ENCODE assay signal across 35 cellular contexts in genomic region chr17:1915889-1916288, GRCh38.
DNase-seq lines count a peak whose midpoint lies in the region; ATAC-seq, FAIRE-seq and TF ChIP-seq lines count a peak whose summit lies in the region.
"Had no signal": no experiment of that assay in that cellular context is flagged by ENCODE, and none has a peak within 500 bp of the region (broad histone marks: within the 10 kb centered on the region; RNA-seq: fewer than 3 reads in every experiment).

No MANE protein-coding gene starts in this region.

- H3K9me3 Mint-ChIP-seq in chondrocyte (ENCODE audit: low read depth): no peaks in the 10 kb centered on the region
- H3K9me3 Mint-ChIP-seq: activated naive CD8-positive, alpha-beta T cell treated with anti-CD3 and anti-CD28 coated beads, Interleukin-2, amount 50 U/mL, for 24 hours; central memory CD8-positive, alpha-beta T cell had no signal

- H3K4me1 ChIP-seq in OCI-LY3 (ENCODE audit: low read length) (peaks cover 8% of the 10 kb centered on the region), GM12878 (ENCODE audit: control insufficient read depth, insufficient read depth, low read length) (no peaks in the 10 kb centered on the region)
- H3K4me1 ChIP-seq: Caco-2, prostate gland, SJSA1, upper lobe of right lung had no signal

- ATAC-seq in GM12878 (no peak), HG03280 (IDR thresholded peaks at IDR 0.05; ENCODE audit: unreplicated experiment) (no peak)
- ATAC-seq: activated CD4-positive, alpha-beta T cell treated with anti-CD3 and anti-CD28 coated beads for 36 hours; activated naive CD8-positive, alpha-beta T cell treated with anti-CD3 and anti-CD28 coated beads, Interleukin-2, amount 50 U/mL, for 24 hours; HCT116; left lobe of liver; sciatic nerve had no signal

- no peaks in the 10 kb centered on the region for H3K79me2 ChIP-seq in OCI-LY3 (ENCODE audit: low read length)
- no peaks in the 10 kb centered on the region for H3K79me2 ChIP-seq in GM12878 (ENCODE audit: control insufficient read depth, insufficient read depth, low read length)
- H3K79me2 ChIP-seq: hepatocyte had no signal

- TF ChIP-seq EP300 in GM12878 (IDR thresholded peaks at IDR 0.05; ENCODE audit: borderline replicate concordance in 1 of 2, control insufficient read depth in 1 of 2, low read depth in 2 of 2, low read length in 2 of 2): no peak

- no peak for TF ChIP-seq POLR2A in GM12878 (IDR thresholded peaks at IDR 0.05; ENCODE audit: low read depth, low read length)

- SMC1A ChIA-PET in GM12878 (lab: Charles Lee; ENCODE audit: uncharacterized antibody, unreplicated experiment): no interaction called here

- no peak for FAIRE-seq in GM12878 (lab: Jason Lieb, UNC)
- FAIRE-seq: frontal cortex, RCC 7860, TTC549 had no signal

- H3K4me2 ChIP-seq in OCI-LY3 (ENCODE audit: low read length): no peak overlapping the region; the same call in 1 of the 2 replicates
- H3K4me2 ChIP-seq in GM12878 (ENCODE audit: control insufficient read depth, insufficient read depth): no peak overlapping the region
- H3K4me2 ChIP-seq: hepatocyte had no signal

- peak overlapping the region; percentile 52; the same call in 1 of the 2 replicates for H2AFZ ChIP-seq in OCI-LY3 (ENCODE audit: low read depth, low read length)
- H2AFZ ChIP-seq in GM12878 (ENCODE audit: control insufficient read depth, low read depth, low read length): no peak overlapping the region
- H2AFZ ChIP-seq: hepatocyte had no signal

- no peaks in the 10 kb centered on the region for H4K20me1 ChIP-seq in OCI-LY3 (ENCODE audit: insufficient read depth, low read length)
- H4K20me1 ChIP-seq in GM12878 (ENCODE audit: control insufficient read depth, insufficient read depth): no peaks in the 10 kb centered on the region

- CTCF ChIA-PET in GM12878 (lab: Yijun Ruan, JAX): no interaction called here

- H3K27me3 Mint-ChIP-seq in chondrocyte (ENCODE audit: low read depth): peaks cover 49% of the 10 kb centered on the region

- no peak overlapping the region for H3K4me3 ChIP-seq in OCI-LY3 (ENCODE audit: low read length)
- H3K4me3 ChIP-seq in GM12878: no peak overlapping the region
- H3K4me3 ChIP-seq: hepatocyte, prostate gland, SJSA1, upper lobe of right lung had no signal

- no peaks in the 10 kb centered on the region for H3K4me1 Mint-ChIP-seq in chondrocyte (ENCODE audit: low read depth)
- H3K4me1 Mint-ChIP-seq: activated CD4-positive, alpha-beta T cell treated with anti-CD3 and anti-CD28 coated beads for 36 hours; activated naive CD8-positive, alpha-beta T cell treated with anti-CD3 and anti-CD28 coated beads, Interleukin-2, amount 50 U/mL, for 24 hours; central memory CD8-positive, alpha-beta T cell had no signal

- H3K27ac ChIP-seq in OCI-LY3 (ENCODE audit: low read length) (no peak overlapping the region), GM12878 (ENCODE audit: control insufficient read depth, insufficient read depth) (no peak overlapping the region)
- H3K27ac ChIP-seq: hepatocyte, neutrophil, prostate gland, SJSA1, upper lobe of right lung had no signal

- DNase-seq in SIG-M5 treated with dmso at 0.1 percent for 504 hours (lab: John Stamatoyannopoulos, UW; ENCODE audit: unreplicated experiment) (peak; percentile 4), SIG-M5 (lab: John Stamatoyannopoulos, UW) (no peak), GM12878 (ENCODE audit: low read depth, low spot score) (no peak), SW 1271 (lab: John Stamatoyannopoulos, UW) (no peak), chondrocyte (ENCODE audit: low spot score) (no peak), HCEC 1CT (no peak)
- DNase-seq: ACHN; activated CD4-positive, alpha-beta T cell treated with anti-CD3 and anti-CD28 coated beads for 36 hours; activated CD8-positive, alpha-beta memory T cell treated with anti-CD3 and anti-CD28 coated beads for 24 hours; activated gamma-delta T cell treated with Interleukin-2 at 50 U/mL for 16 hours; activated naive CD8-positive, alpha-beta T cell treated with anti-CD3 and anti-CD28 coated beads, Interleukin-2, amount 50 U/mL, for 24 hours; activated T-cell treated with anti-CD3 and anti-CD28 coated beads, Interleukin-2, amount 50 U/mL, for 1 hour; Caco-2; dermis blood vessel endothelial cell; mesendoderm; NCI-H187 treated with DMSO at 0.1 percent for 48 hours; NCI-H226; stimulated activated CD4-positive, alpha-beta T cell treated with anti-CD3 and anti-CD28 coated beads, Interleukin-12 subunit alpha, Interleukin-12 subunit beta, amount 100 ng/mL, for 4 hours; stimulated activated CD4-positive, alpha-beta T cell treated with anti-CD3 and anti-CD28 coated beads, Interleukin-4, amount 100 ng/mL, for 1 hour; substantia nigra; T-helper 1 cell; upper lobe of right lung had no signal

- no peak overlapping the region for H3K27ac Mint-ChIP-seq in chondrocyte (ENCODE audit: unreplicated experiment)
- H3K27ac Mint-ChIP-seq: activated CD4-positive, alpha-beta T cell treated with anti-CD3 and anti-CD28 coated beads for 36 hours; activated naive CD8-positive, alpha-beta T cell treated with anti-CD3 and anti-CD28 coated beads, Interleukin-2, amount 50 U/mL, for 24 hours had no signal

- TF ChIP-seq RAD21 in GM12878 (IDR thresholded peaks at IDR 0.05; ENCODE audit: insufficient read depth, low read depth, low read length): no peak

- H3K27me3 ChIP-seq in OCI-LY3 (ENCODE audit: low read depth, low read length): no peaks in the 10 kb centered on the region
- no peaks in the 10 kb centered on the region; a peak in 2 of 4 replicates for H3K27me3 ChIP-seq in GM12878 (replicated peaks in 1 of 2; ENCODE audit: control insufficient read depth in 2 of 2, insufficient read depth in 2 of 2, low read length in 1 of 2)

- intact Hi-C loops in GM12878 (cut with micrococcal nuclease; ENCODE audit: unreplicated experiment): no loop called here

- H3K9me3 ChIP-seq in OCI-LY3 (ENCODE audit: insufficient read depth, low read length) (no peaks in the 10 kb centered on the region), GM12878 (replicated peaks; ENCODE audit: control insufficient read depth, insufficient read depth, low read length) (no peaks in the 10 kb centered on the region)
- H3K9me3 ChIP-seq: Caco-2, neutrophil, prostate gland, SJSA1, upper lobe of right lung had no signal

- H3K36me3 Mint-ChIP-seq in chondrocyte (ENCODE audit: low read depth): no peaks in the 10 kb centered on the region

- POLR2A ChIA-PET in GM12878 (lab: Charles Lee): no interaction called here

- no peak overlapping the region for H3K4me3 Mint-ChIP-seq in chondrocyte (ENCODE audit: unreplicated experiment)
- H3K4me3 Mint-ChIP-seq: activated CD4-positive, alpha-beta T cell treated with anti-CD3 and anti-CD28 coated beads for 36 hours; activated naive CD8-positive, alpha-beta T cell treated with anti-CD3 and anti-CD28 coated beads, Interleukin-2, amount 50 U/mL, for 24 hours; central memory CD8-positive, alpha-beta T cell had no signal

- in situ Hi-C loops in GM12878 (cut with MboI): loop anchor here (25.0 kb wide), 1 partner anchor 96 kb away; no protein-coding TSS in a partner anchor

- 22% methylated on average over 12 of the region's 12 CpGs for WGBS in GM12878 (ENCODE audit: insufficient coverage, insufficient replicate concordance, low lambda C conversion rate, missing lambda C conversion rate)

- BruUV-seq in GM12878 (replicated peaks; lab: Mats Ljungman, UMichigan): no TSS peak

- H3K9ac ChIP-seq in OCI-LY3 (ENCODE audit: low read length) (no peak overlapping the region), GM12878 (ENCODE audit: control insufficient read depth, insufficient read depth, low read length) (no peak overlapping the region)

- TF ChIP-seq CTCF in OCI-LY3 (IDR thresholded peaks at IDR 0.05; ENCODE audit: low read depth, low read length) (no peak), GM12878 (IDR thresholded peaks at IDR 0.05 in 2 of 3, conservative IDR thresholded peaks at IDR 0.05 in 1 of 3; ENCODE audit: control insufficient read depth in 2 of 3, extremely low read depth in 1 of 3, insufficient read depth in 1 of 3, low read depth in 3 of 3, low read length in 3 of 3) (no peak), chondrocyte (IDR thresholded peaks at IDR 0.05) (no peak)

- RAD21 ChIA-PET in GM12878 (lab: Charles Lee; ENCODE audit: unreplicated experiment): interaction anchor here (0.6 kb wide), 1 partner anchor 34 kb away, joined by 3 read pairs; no protein-coding TSS in a partner anchor

- H3K36me3 ChIP-seq in OCI-LY3 (replicated peaks; ENCODE audit: low read depth, low read length) (no peaks in the 10 kb centered on the region), GM12878 (ENCODE audit: control insufficient read depth in 2 of 2, insufficient read depth in 2 of 2, low read length in 1 of 2) (no peaks in the 10 kb centered on the region)
- H3K36me3 ChIP-seq: neutrophil, prostate gland, SJSA1, upper lobe of right lung had no signal

TF ChIP-seq in GM12878, 131 proteins besides CTCF, POLR2A, EP300 and RAD21:
- no peak for TF ChIP-seq ZSCAN29 (IDR thresholded peaks at IDR 0.05)
- peak; percentile 73 for TF ChIP-seq SPI1 (IDR thresholded peaks at IDR 0.05; ENCODE audit: borderline replicate concordance, insufficient read depth, low read depth, low read length)
